In the genomic region with DNA sequence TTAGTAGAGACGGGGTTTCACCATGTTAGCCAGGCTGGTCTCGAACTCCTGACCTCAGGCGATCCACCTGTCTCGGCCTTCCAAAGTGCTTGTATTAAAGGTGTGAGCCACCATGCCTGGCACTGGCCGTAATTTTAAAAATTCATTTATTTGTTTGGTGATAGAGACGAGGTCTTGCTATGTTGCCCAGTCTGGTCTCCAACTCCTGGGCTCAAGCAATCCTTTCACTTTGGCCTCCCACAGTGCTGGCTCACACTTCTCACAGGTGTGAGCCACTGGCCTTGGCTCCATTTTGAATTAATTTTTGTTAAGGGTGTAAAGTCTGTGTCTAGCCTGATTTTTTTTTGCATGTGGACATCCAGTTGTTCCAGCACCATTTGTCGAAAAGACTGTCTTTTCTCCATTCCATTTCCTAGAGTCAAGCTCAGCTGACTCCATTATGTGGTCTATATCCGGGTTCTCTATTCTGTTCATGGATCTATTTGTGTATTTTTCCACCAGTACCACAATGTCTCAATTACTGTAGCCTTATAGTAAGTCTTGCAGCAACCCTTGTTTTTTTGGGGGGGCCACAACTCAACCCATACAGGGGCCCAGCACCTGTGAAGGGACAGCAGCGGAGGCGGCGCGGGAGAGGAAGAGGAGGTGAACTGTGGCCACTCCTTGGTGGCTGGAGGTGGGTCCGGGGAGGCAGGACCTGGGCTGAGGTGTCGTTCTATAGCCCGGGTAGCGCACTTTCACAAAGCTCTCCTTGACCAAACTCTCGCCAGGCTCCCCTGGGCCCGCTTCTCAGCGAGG, we compare ENCODE assay signal across 9 cellular contexts. TPM values are rescaled to one million over a fixed set of nuclear protein-coding genes. Genes with fewer than 3 reads are reported as not detected.
A peak's percentile ranks its signal among the peaks of the same experiment; 100 is the strongest.
DNase-seq lines count a peak whose midpoint lies in the region; ATAC-seq, FAIRE-seq and TF ChIP-seq lines count a peak whose summit lies in the region.
"Had no signal": no experiment of that assay in that cellular context is flagged by ENCODE, and none has a peak within 500 bp of the region (broad histone marks: within the 10 kb centered on the region; RNA-seq: fewer than 3 reads in every experiment).

No MANE protein-coding gene starts in this region.

- CTCF ChIA-PET in HepG2 (lab: Yijun Ruan, JAX; ENCODE audit: low intra/inter-chr PET ratio, low total read pairs), result no interaction called here

- H3K79me2 ChIP-seq in HepG2 (ENCODE audit: insufficient read depth, low read length), result peaks cover 28% of the 10 kb centered on the region

- intact Hi-C loops in HepG2 (cut with micrococcal nuclease; ENCODE audit: unreplicated experiment) (loop anchor here (2.0 kb wide), 1 partner anchor 13 kb away; a partner anchor contains a TSS), upper lobe of right lung (cut with DNase I) (no loop called here)

- no peaks in the 10 kb centered on the region for H3K9me3 ChIP-seq in adipocyte (ENCODE audit: control insufficient read depth, low read length)
- H3K9me3 ChIP-seq in HepG2 (ENCODE audit: low read length), result no peaks in the 10 kb centered on the region
- no peaks in the 10 kb centered on the region for H3K9me3 ChIP-seq in upper lobe of right lung

- H3K36me3 ChIP-seq in adipocyte (ENCODE audit: control insufficient read depth, insufficient read depth, low read length, severe bottlenecking) (no peaks in the 10 kb centered on the region), HepG2 (replicated peaks in 1 of 2; ENCODE audit: control insufficient read depth in 1 of 2, insufficient read depth in 2 of 2, low read length in 2 of 2) (no peaks in the 10 kb centered on the region), upper lobe of right lung (no peaks in the 10 kb centered on the region)

- TF ChIP-seq CTCF in HepG2 (CRISPR knock-in tag; IDR thresholded peaks at IDR 0.05), result no peak
- TF ChIP-seq CTCF in upper lobe of right lung (IDR thresholded peaks at IDR 0.05), result no peak
- TF ChIP-seq CTCF in GM10266 (IDR thresholded peaks at IDR 0.05; ENCODE audit: control insufficient read depth, insufficient read depth, low read depth, missing control alignments), result no peak

- H3K27me3 ChIP-seq in adipocyte (replicated peaks; ENCODE audit: control insufficient read depth, insufficient read depth, low read length), result peaks cover 6% of the 10 kb centered on the region
- H3K27me3 ChIP-seq in HepG2 (ENCODE audit: control insufficient read depth in 1 of 2, insufficient read depth in 2 of 2, low read length in 2 of 2), result no peaks in the 10 kb centered on the region
- no peaks in the 10 kb centered on the region for H3K27me3 ChIP-seq in upper lobe of right lung

- POLR2A ChIA-PET in HepG2 (lab: Yijun Ruan, JAX), result interaction anchor here (0.9 to 2.0 kb wide), 2 partner anchors 13 to 18 kb away, joined by 3 to 9 read pairs; no protein-coding TSS in a partner anchor

- in situ Hi-C loops in HepG2 (cut with HindIII; ENCODE audit: extremely low pct_ligation_motif_present, low pct_unique_long_range_greater_than_20kb), result no loop called here

- ATAC-seq in HG03103 (IDR thresholded peaks at IDR 0.05; ENCODE audit: low read depth, unreplicated experiment), result peak; percentile 6
- ATAC-seq in HepG2, result peak; percentile 49
- ATAC-seq in upper lobe of right lung, result peak; percentile 12

- H2AFZ ChIP-seq in HepG2 (ENCODE audit: low read length), result no peak overlapping the region

- H3K4me1 ChIP-seq in adipocyte (ENCODE audit: control insufficient read depth, insufficient read depth, low read length), result peaks cover 22% of the 10 kb centered on the region
- peaks cover 75% of the 10 kb centered on the region for H3K4me1 ChIP-seq in HepG2 (ENCODE audit: insufficient read depth, low read length)
- peaks cover 18% of the 10 kb centered on the region for H3K4me1 ChIP-seq in upper lobe of right lung

- peaks cover 5% of the 10 kb centered on the region; the same call in 1 of the 2 replicates for H4K20me1 ChIP-seq in HepG2 (ENCODE audit: insufficient read depth, low read length)

- H3K4me2 ChIP-seq in HepG2 (ENCODE audit: low read depth, low read length), result peak overlapping the region; percentile 88

- DNase-seq in DMS79 treated with DMSO at 0.1 percent for 48 hours (lab: John Stamatoyannopoulos, UW), result peak; percentile 24
- no peak for DNase-seq in DMS79 (lab: John Stamatoyannopoulos, UW)
- DNase-seq in adipocyte (ENCODE audit: low read depth), result no peak
- DNase-seq in HepG2 (ENCODE audit: low spot score), result no peak
- no peak for DNase-seq in upper lobe of right lung
- no peak for DNase-seq in GM10266 (ENCODE audit: extremely low spot score)
- DNase-seq in NCI-H345 treated with DMSO at 0.1 percent for 48 hours (lab: John Stamatoyannopoulos, UW; ENCODE audit: unreplicated experiment), result no peak

- no TSS peak for BruUV-seq in HepG2 (replicated peaks; lab: Mats Ljungman, UMichigan)

- TF ChIP-seq EP300 in HepG2 (IDR thresholded peaks at IDR 0.05; ENCODE audit: low read depth in 2 of 2, low read length in 2 of 2), result no peak
- TF ChIP-seq EP300 in HepG2 (CRISPR knock-in tag; IDR thresholded peaks at IDR 0.05; ENCODE audit: borderline replicate concordance), result no peak

- no peak for TF ChIP-seq POLR2A in HepG2 (IDR thresholded peaks at IDR 0.05; ENCODE audit: insufficient read depth in 1 of 2, low read depth in 2 of 2, low read length in 2 of 2)

- H3K27ac ChIP-seq in HepG2 (ENCODE audit: extremely low read length, insufficient read depth, low read length), result peak overlapping the region; percentile 99
- peak overlapping the region; percentile 97 for H3K27ac ChIP-seq in upper lobe of right lung

- WGBS in HepG2 (ENCODE audit: low lambda C conversion rate), result 41% methylated on average over 13 of the region's 19 CpGs

- H3K9ac ChIP-seq in adipocyte (ENCODE audit: low read length) (peak overlapping the region; percentile 88), HepG2 (ENCODE audit: insufficient read depth, low read depth, low read length) (peak overlapping the region; percentile 86)

- no peak for TF ChIP-seq RAD21 in HepG2 (CRISPR knock-in tag; IDR thresholded peaks at IDR 0.05)

- no peak for FAIRE-seq in HepG2 (lab: Jason Lieb, UNC)
- FAIRE-seq: A204.1 had no signal

- H3K4me3 ChIP-seq in adipocyte (ENCODE audit: low read length) (peak overlapping the region; percentile 88), HepG2 (replicated peaks in 1 of 3; ENCODE audit: insufficient read depth in 1 of 3, low read depth in 2 of 3, low read length in 3 of 3) (peak overlapping the region; percentile 63 to 75 (median 68)), upper lobe of right lung (peak overlapping the region; percentile 91)

TF ChIP-seq in HepG2, 621 proteins besides CTCF, POLR2A, EP300 and RAD21 (continues in another document):
- no peak for TF ChIP-seq NONO (IDR thresholded peaks at IDR 0.05)
- TF ChIP-seq NONO (CRISPR knock-in tag; conservative IDR thresholded peaks at IDR 0.05), result peak; percentile 10; the same call in 1 of the 2 replicates
- 0 out of 2 replicates have a peak, but pooled peaks have one; percentile 23 for TF ChIP-seq ZNF12 (CRISPR knock-in tag; IDR thresholded peaks at IDR 0.05)

RNA-seq across cellular contexts. Expression of a gene that starts 1.5 kb away (rescaled TPM):
- total RNA-seq in HepG2 (2016; rRNA removed; fragmentation: Illumina TruSeq; extraction: Trizol), result 62.0 and 65.9 TPM in 2 replicates
- total RNA-seq in HepG2 (2016; cell fraction: cytosol; rRNA removed; fragmentation: Illumina TruSeq; extraction: Trizol; ENCODE audit: low read depth), result 184 and 195 TPM in 2 replicates
- total RNA-seq in HepG2 (2016; cell fraction: insoluble cytoplasmic fraction; rRNA removed; fragmentation: Illumina TruSeq; extraction: Trizol), result 53.2 and 63.6 TPM in 2 replicates
- total RNA-seq in HepG2 (2016; cell fraction: membrane; rRNA removed; fragmentation: Illumina TruSeq; extraction: Trizol), result 147 and 176 TPM in 2 replicates
- total RNA-seq in HepG2 (2016; cell fraction: nucleus; rRNA removed; fragmentation: Illumina TruSeq; extraction: Trizol), result 58.7 and 66.8 TPM in 2 replicates
- polyA plus RNA-seq in HepG2 (2011; rRNA removed), result 19.4 and 22.0 TPM in 2 replicates
- polyA plus RNA-seq in HepG2 (2011; cell fraction: cytosol; rRNA removed), result 11.1 and 12.8 TPM in 2 replicates
- polyA plus RNA-seq in HepG2 (2011; cell fraction: nucleus; rRNA removed), result 56.9 and 75.7 TPM in 2 replicates
- 26.3 and 32.9 TPM in 2 replicates for polyA plus RNA-seq in HepG2 (2012)
- polyA plus RNA-seq in HepG2 (2016; cell fraction: cytosol; fragmentation: Illumina TruSeq; extraction: Trizol; ENCODE audit: low read depth), result 11.4 and 12.5 TPM in 2 replicates
- polyA plus RNA-seq in HepG2 (2016; cell fraction: insoluble cytoplasmic fraction; fragmentation: Illumina TruSeq; extraction: Trizol; ENCODE audit: low read depth), result 37.5 and 47.3 TPM in 2 replicates
- polyA plus RNA-seq in HepG2 (2016; cell fraction: membrane; fragmentation: Illumina TruSeq; extraction: Trizol; ENCODE audit: low read depth), result 30.1 and 30.2 TPM in 2 replicates
- 107 and 112 TPM in 2 replicates for polyA plus RNA-seq in HepG2 (2016; cell fraction: nucleus; fragmentation: Illumina TruSeq; extraction: Trizol; ENCODE audit: insufficient read depth, low read depth)
- polyA minus RNA-seq in HepG2 (2011; rRNA and poly(A)+ RNA removed; ENCODE audit: low replicate concordance), result 72.2 and 123 TPM in 2 replicates
- polyA minus RNA-seq in HepG2 (2011; cell fraction: cytosol; rRNA and poly(A)+ RNA removed), result 27.9 and 31.4 TPM in 2 replicates
- polyA minus RNA-seq in HepG2 (2011; cell fraction: nucleus; rRNA and poly(A)+ RNA removed), result 66.3 and 67.3 TPM in 2 replicates
- total RNA-seq in upper lobe of right lung, result 45.2 TPM

RNA-seq across cellular contexts. Expression of a gene that starts 13.8 kb away (rescaled TPM):
- total RNA-seq in HepG2 (2016; rRNA removed; fragmentation: Illumina TruSeq; extraction: Trizol) (29.4 and 41.6 TPM in 2 replicates), upper lobe of right lung (39.5 TPM)
- total RNA-seq in HepG2 (2016; cell fraction: cytosol; rRNA removed; fragmentation: Illumina TruSeq; extraction: Trizol; ENCODE audit: low read depth), result 5.3 and 7.1 TPM in 2 replicates
- 25.4 and 43.2 TPM in 2 replicates for total RNA-seq in HepG2 (2016; cell fraction: insoluble cytoplasmic fraction; rRNA removed; fragmentation: Illumina TruSeq; extraction: Trizol)
- total RNA-seq in HepG2 (2016; cell fraction: membrane; rRNA removed; fragmentation: Illumina TruSeq; extraction: Trizol), result 10.6 and 10.8 TPM in 2 replicates
- 39.8 and 46.4 TPM in 2 replicates for total RNA-seq in HepG2 (2016; cell fraction: nucleus; rRNA removed; fragmentation: Illumina TruSeq; extraction: Trizol)
- 9.7 and 14.7 TPM in 2 replicates for polyA plus RNA-seq in HepG2 (2011; rRNA removed)
- polyA plus RNA-seq in HepG2 (2011; cell fraction: cytosol; rRNA removed), result 6.3 and 8.5 TPM in 2 replicates
- 56.2 and 61.1 TPM in 2 replicates for polyA plus RNA-seq in HepG2 (2011; cell fraction: nucleus; rRNA removed)
- 12.6 and 16.7 TPM in 2 replicates for polyA plus RNA-seq in HepG2 (2012)
- 1.6 and 2.1 TPM in 2 replicates for polyA plus RNA-seq in HepG2 (2016; cell fraction: cytosol; fragmentation: Illumina TruSeq; extraction: Trizol; ENCODE audit: low read depth)
- polyA plus RNA-seq in HepG2 (2016; cell fraction: insoluble cytoplasmic fraction; fragmentation: Illumina TruSeq; extraction: Trizol; ENCODE audit: low read depth), result 14.8 and 19.6 TPM in 2 replicates
- 3.7 and 4.3 TPM in 2 replicates for polyA plus RNA-seq in HepG2 (2016; cell fraction: membrane; fragmentation: Illumina TruSeq; extraction: Trizol; ENCODE audit: low read depth)
- 74.4 and 84.9 TPM in 2 replicates for polyA plus RNA-seq in HepG2 (2016; cell fraction: nucleus; fragmentation: Illumina TruSeq; extraction: Trizol; ENCODE audit: insufficient read depth, low read depth)
- 41.3 and 51.6 TPM in 2 replicates for polyA minus RNA-seq in HepG2 (2011; rRNA and poly(A)+ RNA removed; ENCODE audit: low replicate concordance)
- 26.3 and 30.1 TPM in 2 replicates for polyA minus RNA-seq in HepG2 (2011; cell fraction: cytosol; rRNA and poly(A)+ RNA removed)
- polyA minus RNA-seq in HepG2 (2011; cell fraction: nucleus; rRNA and poly(A)+ RNA removed), result 21.1 and 31.3 TPM in 2 replicates
